Comparison of ENCODE assay signal across 8 cellular contexts in genomic region chr15:67091073-67091965, GRCh38. TPM values are rescaled to one million over a fixed set of nuclear protein-coding genes. Genes with fewer than 3 reads are reported as not detected.
DNase-seq lines count a peak whose midpoint lies in the region; ATAC-seq and TF ChIP-seq lines count a peak whose summit lies in the region.

No MANE protein-coding gene starts in this region.

- H3K4me2 ChIP-seq in GM23338 (peak overlapping the region; percentile 59), MM.1S (ENCODE audit: low read depth, low read length) (peak overlapping the region; percentile 55)

- no peak overlapping the region for H3K4me3 Mint-ChIP-seq in GM23338

- intact Hi-C loops in ovary (cut with DNase I), result no loop called here

- H2AFZ ChIP-seq in GM23338, result no peak overlapping the region
- no peak overlapping the region for H2AFZ ChIP-seq in MM.1S (ENCODE audit: low read length)

- H3K4me3 ChIP-seq in GM23338 (peak overlapping the region; percentile 26), MM.1S (ENCODE audit: low read length) (no peak overlapping the region), ovary (no peak overlapping the region)

- WGBS in ovary, 3 donors, result 24 to 35% (median 28%) methylated on average over 14 of the region's 14 CpGs

- no peaks in the 10 kb centered on the region for H3K36me3 Mint-ChIP-seq in GM23338 (ENCODE audit: low read depth)

- H3K79me2 ChIP-seq in GM23338 (replicated peaks; ENCODE audit: insufficient read depth) (peaks cover 33% of the 10 kb centered on the region), MM.1S (ENCODE audit: low read length) (peaks cover 76% of the 10 kb centered on the region)

- H3K4me1 ChIP-seq in GM23338 (ENCODE audit: insufficient read depth) (peaks cover 31% of the 10 kb centered on the region), MM.1S (ENCODE audit: low read length) (peaks cover 46% of the 10 kb centered on the region), ovary (ENCODE audit: insufficient read depth) (peaks cover 41% of the 10 kb centered on the region)

- peak overlapping the region; percentile 11; the same call in 1 of the 2 replicates for H3K27ac ChIP-seq in GM23338 (ENCODE audit: low read depth)
- H3K27ac ChIP-seq in MM.1S (ENCODE audit: low read length), result peak overlapping the region; percentile 39; the same call in 1 of the 2 replicates
- H3K27ac ChIP-seq in epithelial cell of prostate, result peak overlapping the region; percentile 23
- H3K27ac ChIP-seq in ovary, result no peak overlapping the region

- TF ChIP-seq EP300 in ovary (IDR thresholded peaks at IDR 0.05), result no peak

- ATAC-seq in GM23338, result peak; percentile 23
- no peak for ATAC-seq in HG03039 (IDR thresholded peaks at IDR 0.05; ENCODE audit: unreplicated experiment)

- H3K27me3 Mint-ChIP-seq in GM23338 (ENCODE audit: insufficient read depth, low read depth, poor library complexity), result peaks cover 3% of the 10 kb centered on the region

- H3K9me3 ChIP-seq in MM.1S (replicated peaks; ENCODE audit: insufficient read depth, low read length) (no peaks in the 10 kb centered on the region), ovary (no peaks in the 10 kb centered on the region)

- H4K20me1 ChIP-seq in GM23338 (replicated peaks; ENCODE audit: insufficient read depth), result no peaks in the 10 kb centered on the region; the same call in 1 of the 2 replicates
- no peaks in the 10 kb centered on the region for H4K20me1 ChIP-seq in MM.1S (ENCODE audit: insufficient read depth, low read length)

- no peaks in the 10 kb centered on the region for H3K27me3 ChIP-seq in GM23338 (ENCODE audit: insufficient read depth)
- H3K27me3 ChIP-seq in MM.1S (replicated peaks; ENCODE audit: insufficient read depth, low read length), result no peaks in the 10 kb centered on the region; the same call in 1 of the 2 replicates
- no peaks in the 10 kb centered on the region for H3K27me3 ChIP-seq in ovary

- no peak for TF ChIP-seq POLR2A in ovary (IDR thresholded peaks at IDR 0.05)

- H3F3A ChIP-seq in GM23338 (replicated peaks; ENCODE audit: low read depth) (no peaks in the 10 kb centered on the region), MM.1S (ENCODE audit: insufficient read depth, low read length) (peaks cover 19% of the 10 kb centered on the region)

- H3K9ac ChIP-seq in MM.1S (ENCODE audit: low read length), result no peak overlapping the region

- H3K27ac Mint-ChIP-seq in GM23338, result peak overlapping the region; percentile 80

- no peaks in the 10 kb centered on the region for H3K9me3 Mint-ChIP-seq in GM23338

- peaks cover 4% of the 10 kb centered on the region; the same call in 1 of the 2 replicates for H3K36me3 ChIP-seq in GM23338 (ENCODE audit: insufficient read depth)
- H3K36me3 ChIP-seq in MM.1S (replicated peaks; ENCODE audit: insufficient read depth, low read length), result no peaks in the 10 kb centered on the region
- no peaks in the 10 kb centered on the region for H3K36me3 ChIP-seq in ovary

- peaks cover 67% of the 10 kb centered on the region for H3K4me1 Mint-ChIP-seq in GM23338

- no peaks in the 10 kb centered on the region for H3K9me2 ChIP-seq in GM23338 (ENCODE audit: insufficient read depth)
- no peaks in the 10 kb centered on the region for H3K9me2 ChIP-seq in MM.1S (replicated peaks; ENCODE audit: insufficient read depth, low read length)

- peak; percentile 86 for DNase-seq in GDM1 (lab: John Stamatoyannopoulos, UW)
- DNase-seq in GM23338 (ENCODE audit: low spot score), result no peak
- DNase-seq in MM.1S, result peak; percentile 55
- DNase-seq in activated CD4-positive, alpha-beta T cell treated with anti-CD3 and anti-CD28 coated beads for 48 hours, result peak; percentile 82
- DNase-seq in epithelial cell of prostate (ENCODE audit: low read depth, low spot score), result peak; percentile 65
- peak; percentile 70 to 77 (median 73) for DNase-seq in ovary
- DNase-seq in AG20443 (ENCODE audit: low spot score), result no peak

- TF ChIP-seq CTCF in GM23338 (conservative IDR thresholded peaks at IDR 0.05; ENCODE audit: low read depth in 2 of 2) (no peak), MM.1S (IDR thresholded peaks at IDR 0.05; ENCODE audit: low read length) (no peak), ovary (IDR thresholded peaks at IDR 0.05) (no peak)

TF ChIP-seq in GM23338, 12 proteins besides CTCF, POLR2A, EP300 and RAD21:
- TF ChIP-seq ZNF331 (CRISPR knock-in tag; IDR thresholded peaks at IDR 0.05; ENCODE audit: low read depth) (no peak), CREB1 (CRISPR knock-in tag; IDR thresholded peaks at IDR 0.05; ENCODE audit: low read depth) (no peak), POLR2AphosphoS5 (IDR thresholded peaks at IDR 0.05; ENCODE audit: low read depth) (no peak), EZH2 (IDR thresholded peaks at IDR 0.05; ENCODE audit: low read depth, unreplicated experiment) (no peak), EZH2phosphoT487 (IDR thresholded peaks at IDR 0.05; ENCODE audit: unreplicated experiment) (no peak), ZNF114 (CRISPR knock-in tag; IDR thresholded peaks at IDR 0.05) (no peak), STAT1 (IDR thresholded peaks at IDR 0.05; ENCODE audit: unreplicated experiment) (no peak)

RNA-seq across cellular contexts. Expression of gene SMAD3, which starts 25.9 kb away (rescaled TPM):
- 9.0 and 11.6 TPM in 2 replicates for total RNA-seq in GM23338 (2014; rRNA removed; shearing (Covaris generic))
- 3.4 and 4.9 TPM in 2 replicates for polyA plus RNA-seq in GM23338 (2016; fragmentation: Nextera tagmentation; extraction: Ambion mirVana)
- 10 to 100 TPM; 21.6 to 78.6 (median 46.0) TPM for total RNA-seq in ovary
- polyA plus RNA-seq in ovary, result 10 to 100 TPM; 18.7 to 78.6 TPM

Comparison
In these comparisons a context has a peak if more than half of its experiments do, and no peak if none do; other contexts are left out.
1. DNase-seq: peak in GDM1 (single experiment), MM.1S (single experiment), activated CD4-positive, alpha-beta T cell treated with anti-CD3 and anti-CD28 coated beads for 48 hours (single experiment), epithelial cell of prostate (single experiment) and ovary (5 of 5); none in GM23338 (single experiment) and AG20443 (single experiment).
2. H3K27ac ChIP-seq: peak in GM23338 (single experiment), MM.1S (single experiment) and epithelial cell of prostate (single experiment); none in ovary (0 of 2).